Comparison of ENCODE assay signal across 6 cellular contexts in the genomic region with DNA sequence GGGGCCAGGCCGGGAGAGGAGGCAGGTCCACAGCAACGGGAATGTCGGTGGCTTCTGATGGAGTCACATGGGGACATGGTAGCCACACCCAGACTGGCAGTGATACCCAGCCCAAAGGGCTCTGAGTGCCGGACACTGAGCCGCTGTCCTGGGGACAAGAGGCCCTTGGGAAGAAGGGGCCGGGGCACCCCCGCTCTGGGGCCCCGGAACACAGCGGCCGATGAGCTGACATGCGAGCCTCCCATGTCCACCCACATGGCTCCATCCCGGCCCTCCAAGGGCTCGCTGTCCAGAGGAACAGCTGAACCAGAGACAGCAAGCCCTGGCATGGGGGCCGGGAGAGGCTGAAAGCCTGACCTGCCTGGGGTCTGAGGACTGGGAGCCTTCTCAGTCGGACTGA. TPM values are rescaled to one million over a fixed set of nuclear protein-coding genes. Genes with fewer than 3 reads are reported as not detected.
"Had no signal": no experiment of that assay in that cellular context is flagged by ENCODE, and none has a peak within 500 bp of the region (broad histone marks: within the 10 kb centered on the region; RNA-seq: fewer than 3 reads in every experiment).

No MANE protein-coding gene starts in this region.

RNA-seq across cellular contexts. Expression of gene BMP8A, which starts 7.4 kb away (rescaled TPM):
- total RNA-seq: activated CD4-positive, alpha-beta memory T cell treated with anti-CD3 and anti-CD28 coated beads for 36 hours; activated CD4-positive, alpha-beta T cell treated with anti-CD3 and anti-CD28 coated beads, Interleukin-2, amount 10 ng/mL, durations not matched to agents 24 days and 14 days; activated naive CD4-positive, alpha-beta T cell treated with anti-CD3 and anti-CD28 coated beads for 36 hours; activated T-helper 1 cell treated with anti-CD3 and anti-CD28 coated beads, Interleukin-12 subunit alpha, Interleukin-12 subunit beta, Interleukin-2, Interleukin-4 antibody, amounts not matched to agents 30 ng/mL and 10 ng/mL and 1 ng/mL, durations not matched to agents 14 hours and 24 hours and 36 hours; ascending aorta; bronchial epithelial cell had no signal
